20 cellular contexts compared by ENCODE assay signal in the genomic region with DNA sequence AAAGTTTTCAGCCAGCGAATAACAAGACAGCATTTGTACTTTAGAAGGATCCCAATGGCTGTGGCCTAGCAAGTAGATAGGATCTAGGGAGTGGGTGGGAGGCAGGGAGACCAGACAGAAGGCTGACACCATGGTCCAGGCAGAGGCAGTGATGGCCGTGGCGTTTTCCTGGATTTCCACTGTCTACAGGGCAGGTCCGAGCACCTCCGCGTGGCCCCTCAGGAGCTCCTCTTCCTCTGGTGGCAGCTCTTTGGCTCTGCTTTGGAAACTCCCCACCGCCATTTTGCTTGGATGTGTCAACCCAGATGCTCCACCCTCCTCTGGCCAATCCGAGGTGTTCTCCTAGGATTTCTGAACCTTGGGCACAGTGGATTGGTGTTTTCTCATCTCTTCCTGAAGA. TPM values are rescaled to one million over a fixed set of nuclear protein-coding genes. Genes with fewer than 3 reads are reported as not detected.
DNase-seq lines count a peak whose midpoint lies in the region; ATAC-seq and TF ChIP-seq lines count a peak whose summit lies in the region.
"Had no signal": no experiment of that assay in that cellular context is flagged by ENCODE, and none has a peak within 500 bp of the region (broad histone marks: within the 10 kb centered on the region; RNA-seq: fewer than 3 reads in every experiment).

No MANE protein-coding gene starts in this region.

- ATAC-seq in activated T-cell treated with anti-CD3 and anti-CD28 coated beads, Interleukin-2, amount 50 U/mL, for 4 hours, result no peak
- no peak for ATAC-seq in GM18868 (IDR thresholded peaks at IDR 0.05; ENCODE audit: unreplicated experiment)
- ATAC-seq: CD8-positive, alpha-beta T cell; GM12878 had no signal

- TF ChIP-seq EP300 in sigmoid colon (IDR thresholded peaks at IDR 0.05), result no peak

- no peaks in the 10 kb centered on the region for H3K36me3 ChIP-seq in sigmoid colon
- H3K36me3 ChIP-seq: BE2C, BLaER1 had no signal

- no peaks in the 10 kb centered on the region for H3K4me1 Mint-ChIP-seq in chondrocyte (ENCODE audit: low read depth)
- peaks cover 4% of the 10 kb centered on the region for H3K4me1 Mint-ChIP-seq in activated T-cell treated with anti-CD3 and anti-CD28 coated beads, Interleukin-2, amount 50 U/mL, for 4 hours (ENCODE audit: low read depth)

- 89 to 90% methylated on average over 8 of the region's 8 CpGs for WGBS in sigmoid colon, 2 donors

- H3K27me3 ChIP-seq in sigmoid colon, result peaks cover 0 to 25% (median 0%) of the 10 kb centered on the region in 3 donors
- H3K27me3 ChIP-seq: BE2C, BLaER1 had no signal

- no peak overlapping the region for H3K4me3 Mint-ChIP-seq in chondrocyte (ENCODE audit: unreplicated experiment)
- no peak overlapping the region for H3K4me3 Mint-ChIP-seq in activated T-cell treated with anti-CD3 and anti-CD28 coated beads, Interleukin-2, amount 50 U/mL, for 4 hours
- H3K4me3 Mint-ChIP-seq: CD4-positive, alpha-beta T cell; CD8-positive, alpha-beta T cell had no signal

- TF ChIP-seq CTCF in GM10248 (IDR thresholded peaks at IDR 0.05; ENCODE audit: control extremely low read depth, extremely low read depth, low read depth, missing control alignments) (no peak), chondrocyte (IDR thresholded peaks at IDR 0.05) (no peak), sigmoid colon (IDR thresholded peaks at IDR 0.05) (no peak)

- intact Hi-C loops in sigmoid colon (cut with DNase I), result loop anchor here (10.0 kb wide), 1 partner anchor 208 kb away; no protein-coding TSS in a partner anchor

- no peaks in the 10 kb centered on the region for H3K9me3 Mint-ChIP-seq in chondrocyte (ENCODE audit: low read depth)
- H3K9me3 Mint-ChIP-seq in activated T-cell treated with anti-CD3 and anti-CD28 coated beads, Interleukin-2, amount 50 U/mL, for 4 hours, result no peaks in the 10 kb centered on the region
- H3K9me3 Mint-ChIP-seq: CD4-positive, alpha-beta T cell; CD8-positive, alpha-beta T cell had no signal

- no peak overlapping the region for H3K4me3 ChIP-seq in sigmoid colon
- H3K4me3 ChIP-seq: BLaER1, GM12878 had no signal

- CTCF ChIA-PET in GM10248 (lab: Yijun Ruan, JAX), result interaction anchor here (0.8 to 1.0 kb wide), 2 partner anchors 207 to 381 kb away, joined by 3 to 4 read pairs; no protein-coding TSS in a partner anchor

- no peak overlapping the region for H3K27ac ChIP-seq in sigmoid colon
- H3K27ac ChIP-seq: BLaER1 had no signal

- peak; percentile 2 for DNase-seq in GM10248 (ENCODE audit: extremely low spot score)
- DNase-seq in chondrocyte (ENCODE audit: low spot score), result peak; percentile 56
- peak; percentile 46 for DNase-seq in sigmoid colon
- DNase-seq in activated T-cell treated with anti-CD3 and anti-CD28 coated beads, Interleukin-2, amount 50 U/mL, for 4 hours, result no peak
- no peak for DNase-seq in activated CD4-positive, alpha-beta T cell treated with anti-CD3 and anti-CD28 coated beads, Interleukin-2, amount 50 U/mL, for 4 hours
- DNase-seq: 8988T; ACHN; BE2C; C1 segment of cervical spinal cord; Caco-2; Calu3; CD4-positive, alpha-beta T cell; CD8-positive, alpha-beta T cell; DMS79 treated with DMSO at 0.1 percent for 48 hours; GF-D8 had no signal

- H3K27ac Mint-ChIP-seq in chondrocyte (ENCODE audit: unreplicated experiment), result no peak overlapping the region
- H3K27ac Mint-ChIP-seq: CD4-positive, alpha-beta T cell; CD8-positive, alpha-beta T cell had no signal

- peaks cover 3% of the 10 kb centered on the region for H3K27me3 Mint-ChIP-seq in chondrocyte (ENCODE audit: low read depth)
- peaks cover 29% of the 10 kb centered on the region for H3K27me3 Mint-ChIP-seq in activated T-cell treated with anti-CD3 and anti-CD28 coated beads, Interleukin-2, amount 50 U/mL, for 4 hours (ENCODE audit: low read depth)

- H3K36me3 Mint-ChIP-seq in chondrocyte (ENCODE audit: low read depth), result no peaks in the 10 kb centered on the region
- H3K36me3 Mint-ChIP-seq in activated T-cell treated with anti-CD3 and anti-CD28 coated beads, Interleukin-2, amount 50 U/mL, for 4 hours (ENCODE audit: insufficient read depth), result no peaks in the 10 kb centered on the region
- H3K36me3 Mint-ChIP-seq: CD8-positive, alpha-beta T cell had no signal

- H3K4me1 ChIP-seq in sigmoid colon, result no peaks in the 10 kb centered on the region
- H3K4me1 ChIP-seq: BE2C, BLaER1, Caco-2 had no signal

- POLR2A ChIA-PET in GM10248 (lab: Yijun Ruan, JAX), result no interaction called here

- no peak for TF ChIP-seq POLR2A in sigmoid colon (IDR thresholded peaks at IDR 0.05)

- no peaks in the 10 kb centered on the region for H3K9me3 ChIP-seq in sigmoid colon
- H3K9me3 ChIP-seq: BE2C, BLaER1, Caco-2 had no signal

RNA-seq across cellular contexts. Expression of gene PADI4, which starts 25.1 kb away (rescaled TPM):
- 0.60 TPM in 1 of 3 replicates, not detected in the others for total RNA-seq in chondrocyte
- not detected for total RNA-seq in sigmoid colon
- polyA plus RNA-seq in sigmoid colon, result under 1 TPM in 2 of 3 donors, not detected in 1; 0.44 to 0.60 TPM
- total RNA-seq in activated T-cell treated with anti-CD3 and anti-CD28 coated beads, Interleukin-2, amount 50 U/mL, for 4 hours, result under 1 TPM; 0.08 to 0.71 (median 0.66) TPM
- total RNA-seq: A673, Caco-2, Calu3 had no signal
- polyA plus RNA-seq: AG04450 had no signal

RNA-seq across cellular contexts. Expression of gene PADI6, which starts 38.9 kb away (rescaled TPM):
- total RNA-seq in chondrocyte (not detected in 3 replicates), sigmoid colon (not detected)
- not detected for polyA plus RNA-seq in sigmoid colon
- not detected for total RNA-seq in activated T-cell treated with anti-CD3 and anti-CD28 coated beads, Interleukin-2, amount 50 U/mL, for 4 hours
- total RNA-seq: A673; Caco-2; Calu3; CD4-positive, alpha-beta T cell; CD8-positive, alpha-beta T cell; GM12878 had no signal
- polyA plus RNA-seq: AG04450, GM12878 had no signal

Comparison
In these comparisons a context has a peak if more than half of its experiments do, and no peak if none do; other contexts are left out.
1. DNase-seq: peak in GM10248 (single experiment), chondrocyte (single experiment) and sigmoid colon (single experiment); none in activated T-cell treated with anti-CD3 and anti-CD28 coated beads, Interleukin-2, amount 50 U/mL, for 4 hours (single experiment) and activated CD4-positive, alpha-beta T cell treated with anti-CD3 and anti-CD28 coated beads, Interleukin-2, amount 50 U/mL, for 4 hours (0 of 2).